ENCODE assay signal across 1 cellular context in genomic region chr1:3492545-3493246, GRCh38.
TF ChIP-seq lines count a peak whose summit lies in the region.

No MANE protein-coding gene starts in this region.

TF ChIP-seq in HEK293, 187 proteins besides CTCF, POLR2A, EP300 and RAD21 (continued from another document):
- TF ChIP-seq ZNF18 (tag by site-specific recombination; IDR thresholded peaks at IDR 0.05) = no peak
- TF ChIP-seq SP7 (tag by site-specific recombination; IDR thresholded peaks at IDR 0.05) = no peak
- TF ChIP-seq ZNF148 (tag by site-specific recombination; IDR thresholded peaks at IDR 0.05; ENCODE audit: borderline replicate concordance) = no peak
- TF ChIP-seq ZNF23 (tag by site-specific recombination; IDR thresholded peaks at IDR 0.05; ENCODE audit: borderline replicate concordance) = no peak
- no peak for TF ChIP-seq ZNF623 (tag by site-specific recombination; IDR thresholded peaks at IDR 0.05)
- no peak for TF ChIP-seq ZBTB6 (tag by site-specific recombination; IDR thresholded peaks at IDR 0.05)
- TF ChIP-seq ZBTB7A (tag by site-specific recombination; IDR thresholded peaks at IDR 0.05; ENCODE audit: low read depth) = no peak
- TF ChIP-seq ZNF140 (tag by site-specific recombination; IDR thresholded peaks at IDR 0.05) = no peak
- TF ChIP-seq ZNF792 (tag by site-specific recombination; IDR thresholded peaks at IDR 0.05) = no peak
- TF ChIP-seq ZNF19 (tag by site-specific recombination; IDR thresholded peaks at IDR 0.05; ENCODE audit: low read depth) = no peak
- no peak for TF ChIP-seq ZNF560 (tag by site-specific recombination; IDR thresholded peaks at IDR 0.05; ENCODE audit: borderline replicate concordance)
